In the genomic region with DNA sequence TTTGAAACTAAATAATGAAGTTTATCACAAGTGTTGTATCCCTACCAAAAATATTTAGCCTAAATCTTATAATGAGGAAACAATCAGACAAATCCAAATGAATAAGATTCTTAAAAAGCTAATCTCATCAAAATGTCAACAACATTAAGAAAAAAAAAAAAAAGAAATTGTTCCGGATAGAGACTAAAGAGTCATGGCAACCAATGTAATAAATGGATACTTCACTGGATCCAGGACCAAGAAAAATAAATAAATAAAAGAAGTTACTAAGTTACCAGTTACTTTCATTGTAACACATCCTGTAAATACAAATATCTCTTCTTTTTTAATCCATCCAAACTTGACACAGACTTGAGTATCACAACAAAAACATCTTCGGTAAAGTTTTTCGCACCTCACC, we compare ENCODE assay signal across 8 cellular contexts. TPM values are rescaled to one million over a fixed set of nuclear protein-coding genes. Genes with fewer than 3 reads are reported as not detected.
A peak's percentile ranks its signal among the peaks of the same experiment; 100 is the strongest.
DNase-seq lines count a peak whose midpoint lies in the region; ATAC-seq and TF ChIP-seq lines count a peak whose summit lies in the region.

No MANE protein-coding gene starts in this region.

- CTCF ChIA-PET in activated CD4-positive, alpha-beta T cell treated with anti-CD3 and anti-CD28 coated beads for 36 hours (lab: Charles Lee), result interaction anchor here (1.0 kb wide), 1 partner anchor 10 kb away, joined by 3 read pairs; no protein-coding TSS in a partner anchor

- no peak for ATAC-seq in activated CD4-positive, alpha-beta T cell treated with anti-CD3 and anti-CD28 coated beads for 36 hours

- no peak for TF ChIP-seq POLR2A in suprapubic skin (IDR thresholded peaks at IDR 0.05)

- peaks cover 22% of the 10 kb centered on the region for H3K36me3 Mint-ChIP-seq in activated CD4-positive, alpha-beta T cell treated with anti-CD3 and anti-CD28 coated beads for 36 hours (ENCODE audit: low read depth)
- H3K36me3 Mint-ChIP-seq in activated T-helper 2 cell treated with anti-CD3 and anti-CD28 coated beads, Interferon-gamma antibody, Interleukin-2, Interleukin-4, amounts not matched to agents 10 μg/mL and 5 μg/mL and 100 μg/mL, durations not matched to agents 14 hours and 24 hours and 36 hours (ENCODE audit: low read depth), result peaks cover 34% of the 10 kb centered on the region

- no peaks in the 10 kb centered on the region for H3K9me3 ChIP-seq in suprapubic skin

- TF ChIP-seq EP300 in suprapubic skin (IDR thresholded peaks at IDR 0.05), result no peak

- POLR2A ChIA-PET in activated CD4-positive, alpha-beta T cell treated with anti-CD3 and anti-CD28 coated beads for 36 hours (lab: Charles Lee), result interaction anchor here (0.6 kb wide), 1 partner anchor 173 kb away, joined by 6 read pairs; no protein-coding TSS in a partner anchor

- peaks cover 33% of the 10 kb centered on the region for H3K4me1 ChIP-seq in suprapubic skin

- intact Hi-C loops in activated CD4-positive, alpha-beta T cell treated with anti-CD3 and anti-CD28 coated beads for 36 hours (cut with DNase I, micrococcal nuclease), result loop anchor here (1.0 to 5.0 kb wide), 9 partner anchors 42 to 1385 kb away; partner anchors contain the start of genes ACTL6A (in 2 of the 2), MFN1 (in 2 of the 2), DNAJC19 (in 1 of the 2) and FXR1 (in 1 of the 2)
- intact Hi-C loops in activated T-helper 2 cell treated with anti-CD3 and anti-CD28 coated beads, Interferon-gamma antibody, Interleukin-2, Interleukin-4, amounts not matched to agents 10 μg/mL and 5 μg/mL and 100 μg/mL, durations not matched to agents 14 hours and 24 hours and 36 hours (cut with micrococcal nuclease), result loop anchor here (1.0 to 5.0 kb wide), 6 partner anchors 42 to 532 kb away; partner anchors contain the start of genes ACTL6A, MFN1, PIK3CA and USP13

- H3K27me3 ChIP-seq in suprapubic skin, result no peaks in the 10 kb centered on the region

- WGBS in suprapubic skin, result 2% methylated on average over 3 of the region's 3 CpGs

- TF ChIP-seq CTCF in suprapubic skin (IDR thresholded peaks at IDR 0.05), result no peak

- H3K4me1 Mint-ChIP-seq in activated CD4-positive, alpha-beta T cell treated with anti-CD3 and anti-CD28 coated beads for 36 hours, result peaks cover 31% of the 10 kb centered on the region
- H3K4me1 Mint-ChIP-seq in activated T-helper 2 cell treated with anti-CD3 and anti-CD28 coated beads, Interferon-gamma antibody, Interleukin-2, Interleukin-4, amounts not matched to agents 10 μg/mL and 5 μg/mL and 100 μg/mL, durations not matched to agents 14 hours and 24 hours and 36 hours (ENCODE audit: low read depth), result peaks cover 25% of the 10 kb centered on the region

- H3K27me3 Mint-ChIP-seq in activated CD4-positive, alpha-beta T cell treated with anti-CD3 and anti-CD28 coated beads for 36 hours, result no peaks in the 10 kb centered on the region
- no peaks in the 10 kb centered on the region for H3K27me3 Mint-ChIP-seq in activated T-helper 2 cell treated with anti-CD3 and anti-CD28 coated beads, Interferon-gamma antibody, Interleukin-2, Interleukin-4, amounts not matched to agents 10 μg/mL and 5 μg/mL and 100 μg/mL, durations not matched to agents 14 hours and 24 hours and 36 hours (ENCODE audit: low read depth)

- H3K4me3 Mint-ChIP-seq in activated CD4-positive, alpha-beta T cell treated with anti-CD3 and anti-CD28 coated beads for 36 hours, result peak overlapping the region; percentile 92
- H3K4me3 Mint-ChIP-seq in activated T-helper 2 cell treated with anti-CD3 and anti-CD28 coated beads, Interferon-gamma antibody, Interleukin-2, Interleukin-4, amounts not matched to agents 10 μg/mL and 5 μg/mL and 100 μg/mL, durations not matched to agents 14 hours and 24 hours and 36 hours (ENCODE audit: low read depth), result peak overlapping the region; percentile 99

- DNase-seq in activated CD4-positive, alpha-beta T cell treated with anti-CD3 and anti-CD28 coated beads for 36 hours, result no peak
- no peak for DNase-seq in activated CD4-positive, alpha-beta T cell treated with anti-CD3 and anti-CD28 coated beads, Interleukin-2, amount 50 U/mL, for 1 hour
- no peak for DNase-seq in activated T-helper 2 cell treated with anti-CD3 and anti-CD28 coated beads, Interferon-gamma antibody, Interleukin-2, Interleukin-4, amounts not matched to agents 10 μg/mL and 5 μg/mL and 100 μg/mL, durations not matched to agents 14 hours and 24 hours and 36 hours (ENCODE audit: low spot score)
- peak; percentile 8 for DNase-seq in inferior parietal cortex (ENCODE audit: extremely low spot score)
- DNase-seq in suprapubic skin (ENCODE audit: low spot score in 2 of 2), result no peak
- DNase-seq in NCI-H82 (lab: John Stamatoyannopoulos, UW), result no peak
- no peak for DNase-seq in NCI-H226
- DNase-seq in GDM1 (lab: John Stamatoyannopoulos, UW), result no peak

- peak overlapping the region; percentile 74 for H3K4me3 ChIP-seq in suprapubic skin

- peak overlapping the region; percentile 92 for H3K27ac ChIP-seq in suprapubic skin

- H3K36me3 ChIP-seq in suprapubic skin, result peaks cover 31% of the 10 kb centered on the region

- no peaks in the 10 kb centered on the region for H3K9me3 Mint-ChIP-seq in activated CD4-positive, alpha-beta T cell treated with anti-CD3 and anti-CD28 coated beads for 36 hours (ENCODE audit: low read depth)
- H3K9me3 Mint-ChIP-seq in activated T-helper 2 cell treated with anti-CD3 and anti-CD28 coated beads, Interferon-gamma antibody, Interleukin-2, Interleukin-4, amounts not matched to agents 10 μg/mL and 5 μg/mL and 100 μg/mL, durations not matched to agents 14 hours and 24 hours and 36 hours, result no peaks in the 10 kb centered on the region

- peak overlapping the region; percentile 100 for H3K27ac Mint-ChIP-seq in activated CD4-positive, alpha-beta T cell treated with anti-CD3 and anti-CD28 coated beads for 36 hours
- peak overlapping the region; percentile 99 for H3K27ac Mint-ChIP-seq in activated T-helper 2 cell treated with anti-CD3 and anti-CD28 coated beads, Interferon-gamma antibody, Interleukin-2, Interleukin-4, amounts not matched to agents 10 μg/mL and 5 μg/mL and 100 μg/mL, durations not matched to agents 14 hours and 24 hours and 36 hours

RNA-seq across cellular contexts. Expression of gene MRPL47, which starts 0.6 kb away (rescaled TPM):
- total RNA-seq in activated CD4-positive, alpha-beta T cell treated with anti-CD3 and anti-CD28 coated beads for 36 hours, result 10 to 100 TPM; 49.8 to 56.4 TPM
- 61.2 and 64.4 TPM in 2 replicates for total RNA-seq in activated T-helper 2 cell treated with anti-CD3 and anti-CD28 coated beads, Interferon-gamma antibody, Interleukin-2, Interleukin-4, amounts not matched to agents 10 μg/mL and 5 μg/mL and 100 μg/mL, durations not matched to agents 14 hours and 24 hours and 36 hours
- total RNA-seq in suprapubic skin, result 10 to 100 TPM in 3 of 4 donors, 1 to 10 TPM in 1; 9.6 to 14.5 (median 12.1) TPM

RNA-seq across cellular contexts. Expression of gene NDUFB5, which starts 0.8 kb away (rescaled TPM):
- 100 to 1,000 TPM; 105 to 110 TPM for total RNA-seq in activated CD4-positive, alpha-beta T cell treated with anti-CD3 and anti-CD28 coated beads for 36 hours
- 90.3 and 91.6 TPM in 2 replicates for total RNA-seq in activated T-helper 2 cell treated with anti-CD3 and anti-CD28 coated beads, Interferon-gamma antibody, Interleukin-2, Interleukin-4, amounts not matched to agents 10 μg/mL and 5 μg/mL and 100 μg/mL, durations not matched to agents 14 hours and 24 hours and 36 hours
- total RNA-seq in suprapubic skin, result 10 to 100 TPM; 44.8 to 75.9 (median 60.9) TPM

RNA-seq across cellular contexts. Expression of gene ACTL6A, which starts 41.1 kb away (rescaled TPM):
- 100 to 1,000 TPM in 1 of 2 experiments, 10 to 100 TPM in 1; 85.3 to 113 TPM for total RNA-seq in activated CD4-positive, alpha-beta T cell treated with anti-CD3 and anti-CD28 coated beads for 36 hours
- total RNA-seq in activated T-helper 2 cell treated with anti-CD3 and anti-CD28 coated beads, Interferon-gamma antibody, Interleukin-2, Interleukin-4, amounts not matched to agents 10 μg/mL and 5 μg/mL and 100 μg/mL, durations not matched to agents 14 hours and 24 hours and 36 hours, result 114 and 121 TPM in 2 replicates
- total RNA-seq in suprapubic skin, result 10 to 100 TPM; 46.3 to 74.8 (median 69.5) TPM

RNA-seq across cellular contexts. Expression of gene USP13, which starts 49.0 kb away (rescaled TPM):
- 10 to 100 TPM; 11.2 to 11.6 TPM for total RNA-seq in activated CD4-positive, alpha-beta T cell treated with anti-CD3 and anti-CD28 coated beads for 36 hours
- total RNA-seq in activated T-helper 2 cell treated with anti-CD3 and anti-CD28 coated beads, Interferon-gamma antibody, Interleukin-2, Interleukin-4, amounts not matched to agents 10 μg/mL and 5 μg/mL and 100 μg/mL, durations not matched to agents 14 hours and 24 hours and 36 hours, result 16.4 and 17.0 TPM in 2 replicates
- total RNA-seq in suprapubic skin, result 1 to 10 TPM; 2.3 to 8.3 (median 5.8) TPM
